Comparison of ENCODE assay signal across 29 cellular contexts in genomic region chr2:130251520-130251864, GRCh38. TPM values are rescaled to one million over a fixed set of nuclear protein-coding genes. Genes with fewer than 3 reads are reported as not detected.
DNase-seq lines count a peak whose midpoint lies in the region; ATAC-seq and TF ChIP-seq lines count a peak whose summit lies in the region.
"Had no signal": no experiment of that assay in that cellular context is flagged by ENCODE, and none has a peak within 500 bp of the region (broad histone marks: within the 10 kb centered on the region; RNA-seq: fewer than 3 reads in every experiment).

No MANE protein-coding gene starts in this region.

- H3K23ac ChIP-seq in IMR-90 (ENCODE audit: low read depth, low read length) = no peak overlapping the region

- TF ChIP-seq RAD21 in IMR-90 (IDR thresholded peaks at IDR 0.05; ENCODE audit: low read length) = no peak

- in situ Hi-C loops in IMR-90 (cut with MboI; ENCODE audit: low sequenced_read_pairs) = no loop called here

- H2BK20ac ChIP-seq in IMR-90 (ENCODE audit: low read depth, low read length) = no peak overlapping the region

- POLR2A ChIA-PET in IMR-90 (lab: Charles Lee; ENCODE audit: unreplicated experiment) = interaction anchor here (0.6 kb wide), 1 partner anchor 9 kb away, joined by 4 read pairs; no protein-coding TSS in a partner anchor

- no peak overlapping the region for H2AFZ ChIP-seq in DND-41 (ENCODE audit: low read depth, low read length)
- H2AFZ ChIP-seq in IMR-90 (replicated peaks; ENCODE audit: low read length, poor library complexity) = no peak overlapping the region

- no peak overlapping the region for H3K4me2 ChIP-seq in DND-41 (ENCODE audit: insufficient read depth, low read length)
- H3K4me2 ChIP-seq in IMR-90 (ENCODE audit: low read depth, low read length) = no peak overlapping the region
- H3K4me2 ChIP-seq: smooth muscle cell had no signal

- CTCF ChIA-PET in IMR-90 (lab: Yijun Ruan, JAX) = no interaction called here

- H3K9me1 ChIP-seq in IMR-90 (ENCODE audit: insufficient read depth, low read length) = no peaks in the 10 kb centered on the region

- ATAC-seq in DND-41 (ENCODE audit: insufficient read depth, low read depth) (peak; percentile 61), IMR-90 (ENCODE audit: low read depth) (0 out of 2 replicates have a peak, but pooled peaks have one; percentile 9), HG02571 (IDR thresholded peaks at IDR 0.05; ENCODE audit: unreplicated experiment) (no peak)
- ATAC-seq: activated CD4-positive, alpha-beta T cell treated with anti-CD3 and anti-CD28 coated beads for 36 hours had no signal

- H2AK5ac ChIP-seq in IMR-90 (ENCODE audit: low read depth, low read length) = no peak overlapping the region

- H3K9me3 ChIP-seq in DND-41 (ENCODE audit: insufficient read depth, low read length, severe bottlenecking) (no peaks in the 10 kb centered on the region), IMR-90 (ENCODE audit: control insufficient read depth, insufficient read depth, low read length) (no peaks in the 10 kb centered on the region), BE2C (no peaks in the 10 kb centered on the region)
- H3K9me3 ChIP-seq: body of pancreas had no signal

- H4K20me1 ChIP-seq in DND-41 (ENCODE audit: insufficient read depth, low read length) (no peaks in the 10 kb centered on the region), IMR-90 (ENCODE audit: insufficient read depth, low read length) (no peaks in the 10 kb centered on the region)

- no peak overlapping the region for H2AK9ac ChIP-seq in IMR-90 (replicated peaks; ENCODE audit: low read depth, low read length, poor library complexity)

- BruUV-seq in IMR-90 (replicated peaks; lab: Mats Ljungman, UMichigan) = no TSS peak

- H3K36me3 ChIP-seq in DND-41 (ENCODE audit: insufficient read depth, low read length) (no peaks in the 10 kb centered on the region), IMR-90 (ENCODE audit: control insufficient read depth, insufficient read depth, low read length) (no peaks in the 10 kb centered on the region), BE2C (no peaks in the 10 kb centered on the region)

- TF ChIP-seq CTCF in DND-41 (IDR thresholded peaks at IDR 0.05; ENCODE audit: borderline replicate concordance, extremely low read depth, low read length, poor library complexity, severe bottlenecking) (no peak), IMR-90 (conservative IDR thresholded peaks at IDR 0.05; ENCODE audit: low read depth, low read length) (no peak), BE2C (IDR thresholded peaks at IDR 0.05; ENCODE audit: low read depth, low read length) (no peak)

- no peak overlapping the region for H3K14ac ChIP-seq in IMR-90 (replicated peaks; ENCODE audit: low read depth, low read length)

- dilution Hi-C loops in IMR-90 (cut with HindIII; ENCODE audit: low sequenced_read_pairs, unreplicated experiment) = no loop called here

- no peak overlapping the region for H3K56ac ChIP-seq in IMR-90 (ENCODE audit: extremely low read depth, insufficient read depth, low read length)

- H3K79me1 ChIP-seq in IMR-90 (ENCODE audit: low read depth in 1 of 2, low read length in 2 of 2) = no peaks in the 10 kb centered on the region

- no peak overlapping the region for H3K4ac ChIP-seq in IMR-90 (ENCODE audit: low read depth, low read length)

- no peak overlapping the region for H3K4me3 ChIP-seq in DND-41 (ENCODE audit: low read depth in 1 of 2, low read length in 2 of 2)
- H3K4me3 ChIP-seq in IMR-90 (ENCODE audit: insufficient read depth, low read depth, low read length) = no peak overlapping the region
- H3K4me3 ChIP-seq in BE2C (ENCODE audit: low read depth, low read length) = no peak overlapping the region
- H3K4me3 ChIP-seq: body of pancreas, SK-N-MC, smooth muscle cell had no signal

- H2BK15ac ChIP-seq in IMR-90 (ENCODE audit: low read depth, low read length) = no peak overlapping the region

- no peaks in the 10 kb centered on the region for H3K79me2 ChIP-seq in DND-41 (ENCODE audit: insufficient read depth, low read length)

- H3K9ac ChIP-seq in DND-41 (ENCODE audit: low read depth, low read length) (no peak overlapping the region), IMR-90 (ENCODE audit: low read depth, low read length) (no peak overlapping the region)

- intact Hi-C loops in IMR-90 (cut with micrococcal nuclease) = no loop called here

- H4K8ac ChIP-seq in IMR-90 (ENCODE audit: low read depth in 2 of 2, low read length in 2 of 2) = no peak overlapping the region

- H2BK120ac ChIP-seq in IMR-90 (ENCODE audit: low read depth, low read length) = no peak overlapping the region

- H3K27ac ChIP-seq in DND-41 (ENCODE audit: low read length) (no peak overlapping the region), IMR-90 (ENCODE audit: insufficient read depth, low read length) (no peak overlapping the region)
- H3K27ac ChIP-seq: body of pancreas, SK-N-MC had no signal

- no peak overlapping the region for H2BK5ac ChIP-seq in IMR-90 (ENCODE audit: low read depth, low read length, poor library complexity, severe bottlenecking)

- peaks cover 6% of the 10 kb centered on the region for H3K27me3 ChIP-seq in DND-41 (ENCODE audit: insufficient read depth, low read length, poor library complexity)
- H3K27me3 ChIP-seq in IMR-90 (ENCODE audit: control insufficient read depth, insufficient read depth, low read length) = peaks cover 12% of the 10 kb centered on the region
- H3K27me3 ChIP-seq in BE2C = no peaks in the 10 kb centered on the region

- no peak overlapping the region for H4K5ac ChIP-seq in IMR-90 (ENCODE audit: low read depth, low read length)

- peak; percentile 10 for DNase-seq in DND-41
- DNase-seq in IMR-90 = no peak
- peak; percentile 53 for DNase-seq in RPMI8226
- peak; percentile 39 for DNase-seq in left kidney (ENCODE audit: low read depth, low spot score)
- no peak for DNase-seq in mucosa of gallbladder (ENCODE audit: low spot score)
- no peak for DNase-seq in NCI-H2171 treated with DMSO at 0.1 percent for 48 hours (lab: John Stamatoyannopoulos, UW)
- no peak for DNase-seq in BE2C
- DNase-seq: activated CD4-positive, alpha-beta T cell treated with anti-CD3 and anti-CD28 coated beads for 36 hours; activated naive CD8-positive, alpha-beta T cell treated with anti-CD3 and anti-CD28 coated beads for 36 hours; body of pancreas; cortex of kidney; GDM1; GOT3; hippocampal formation; kidney glomerular epithelial cell; MM.1S; NCI-H187; NCI-H510A; stimulated activated CD4-positive, alpha-beta T cell treated with anti-CD3 and anti-CD28 coated beads, Interleukin-4, amount 100 ng/mL, for 24 hours; T1000 had no signal

- no peaks in the 10 kb centered on the region for H3K4me1 ChIP-seq in DND-41 (ENCODE audit: insufficient read depth, low read length)
- no peaks in the 10 kb centered on the region; the same call in 1 of the 2 replicates for H3K4me1 ChIP-seq in IMR-90 (ENCODE audit: control insufficient read depth, insufficient read depth, low read length)
- H3K4me1 ChIP-seq in BE2C = no peaks in the 10 kb centered on the region; the same call in 1 of the 2 replicates

- no peak overlapping the region for H4K91ac ChIP-seq in IMR-90 (ENCODE audit: insufficient read depth, low read depth, low read length)

- no peak for TF ChIP-seq POLR2A in IMR-90 (IDR thresholded peaks at IDR 0.05; ENCODE audit: low read depth, low read length)

- H3K18ac ChIP-seq in IMR-90 (ENCODE audit: low read depth, low read length) = no peak overlapping the region

- 10% methylated on average over 2 of the region's 4 CpGs; no CpG with 5 or more reads in 1 of the 2 experiments for WGBS in IMR-90 (ENCODE audit: extremely low coverage in 2 of 2, insufficient read length in 1 of 2), 2 experiments

TF ChIP-seq in IMR-90, 13 proteins besides CTCF, POLR2A, EP300 and RAD21:
- TF ChIP-seq SMC3 (IDR thresholded peaks at IDR 0.05; ENCODE audit: low read depth, low read length) = no peak
- no peak for TF ChIP-seq RFX5 (IDR thresholded peaks at IDR 0.05; ENCODE audit: low read depth, low read length)
- TF ChIP-seq CEBPB (IDR thresholded peaks at IDR 0.05; ENCODE audit: low read depth, low read length) = no peak
- no peak for TF ChIP-seq BHLHE40 (IDR thresholded peaks at IDR 0.05; ENCODE audit: low read depth, low read length)
- no peak for TF ChIP-seq FOS (IDR thresholded peaks at IDR 0.05; ENCODE audit: low read depth, low read length)
- no peak for TF ChIP-seq NFE2L2 (IDR thresholded peaks at IDR 0.05; ENCODE audit: low read depth, low read length)
- TF ChIP-seq MAFK (IDR thresholded peaks at IDR 0.05; ENCODE audit: low read depth, low read length) = no peak
- TF ChIP-seq CHD1 (IDR thresholded peaks at IDR 0.05; ENCODE audit: low read depth, low read length) = no peak
- TF ChIP-seq ELK1 (IDR thresholded peaks at IDR 0.05; ENCODE audit: borderline replicate concordance, low read depth, low read length) = no peak
- TF ChIP-seq RCOR1 (IDR thresholded peaks at IDR 0.05; ENCODE audit: insufficient replicate concordance, low read length) = no peak
- TF ChIP-seq MAZ (IDR thresholded peaks at IDR 0.05; ENCODE audit: borderline replicate concordance, low read depth, low read length) = no peak
- no peak for TF ChIP-seq MXI1 (IDR thresholded peaks at IDR 0.05; ENCODE audit: borderline replicate concordance, low read depth, low read length)
- TF ChIP-seq USF2 (IDR thresholded peaks at IDR 0.05; ENCODE audit: low read depth, low read length) = no peak

RNA-seq across cellular contexts. Expression of gene TUBA3E, which starts 53.3 kb away (rescaled TPM):
- total RNA-seq in IMR-90 (2012; rRNA removed) (not detected in 2 replicates), mucosa of gallbladder (not detected)
- polyA plus RNA-seq in IMR-90 (2012; rRNA removed) = not detected in 2 replicates
- polyA plus RNA-seq in IMR-90 (2012; cell fraction: cytosol; rRNA removed) = not detected in 2 replicates
- not detected in 2 replicates for polyA plus RNA-seq in IMR-90 (2012; cell fraction: nucleus; rRNA removed; ENCODE audit: low replicate concordance)
- not detected for polyA plus RNA-seq in BE2C (2012; ENCODE audit: insufficient read depth, insufficient read length, low read depth)
- total RNA-seq: activated CD4-positive, alpha-beta T cell treated with anti-CD3 and anti-CD28 coated beads for 36 hours; activated naive CD8-positive, alpha-beta T cell treated with anti-CD3 and anti-CD28 coated beads for 36 hours; body of pancreas; endothelial cell of umbilical vein; mesenteric fat pad; OCI-LY7; progenitor cell of endocrine pancreas; smooth muscle cell; ureter had no signal
- polyA plus RNA-seq: endothelial cell of umbilical vein, neural cell, smooth muscle cell had no signal

Comparison
In these comparisons a context has a peak if more than half of its experiments do, and no peak if none do; other contexts are left out.
1. DNase-seq: peak in DND-41 (single experiment), RPMI8226 (single experiment) and left kidney (single experiment); none in IMR-90 (single experiment), mucosa of gallbladder (single experiment), NCI-H2171 treated with DMSO at 0.1 percent for 48 hours (single experiment) and BE2C (single experiment).